23 cellular contexts compared by ENCODE assay signal in the genomic region with DNA sequence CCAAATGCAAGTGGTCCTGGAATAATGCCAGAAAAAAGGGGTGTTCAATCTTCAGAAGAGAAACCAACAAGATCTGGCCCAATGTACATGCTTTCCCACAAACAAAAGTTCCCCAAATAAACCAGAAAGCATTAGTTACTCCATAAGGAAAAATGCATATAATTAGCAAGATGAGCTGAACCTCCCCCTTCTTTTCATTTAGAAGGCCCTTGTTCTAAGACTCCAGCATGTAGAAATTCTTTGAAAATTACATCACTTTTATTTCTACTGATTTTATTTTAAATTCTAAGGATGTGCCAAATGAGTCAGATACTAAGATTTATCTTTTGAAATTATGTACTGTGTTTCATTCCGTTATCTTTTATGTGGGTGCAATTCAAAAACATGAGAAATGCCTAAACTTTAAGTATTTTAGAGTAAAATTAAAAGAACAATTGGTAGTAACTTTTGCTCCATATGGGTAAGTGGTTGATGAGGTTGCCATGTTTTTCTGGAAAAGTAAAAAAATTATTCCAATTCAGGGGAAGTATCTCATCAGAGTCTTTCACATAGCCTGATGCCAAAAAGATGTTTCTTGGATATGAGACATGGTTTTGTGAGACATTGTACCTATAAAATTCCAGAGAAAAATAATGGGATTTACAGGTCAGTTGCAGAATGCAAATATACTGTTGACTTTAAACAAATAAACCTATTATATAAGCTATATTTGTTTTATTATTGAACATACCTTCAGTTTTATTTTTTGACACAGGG.
DNase-seq lines count a peak whose midpoint lies in the region; ATAC-seq and TF ChIP-seq lines count a peak whose summit lies in the region.
"Had no signal": no experiment of that assay in that cellular context is flagged by ENCODE, and none has a peak within 500 bp of the region (broad histone marks: within the 10 kb centered on the region; RNA-seq: fewer than 3 reads in every experiment).

No MANE protein-coding gene starts in this region.

- H3K79me2 ChIP-seq in SK-N-SH (ENCODE audit: insufficient read depth): no peaks in the 10 kb centered on the region

- no peaks in the 10 kb centered on the region for H3K9me2 ChIP-seq in SK-N-SH

- peak in 1 of 2 experiments; percentile 81; a peak in 2 of 4 replicates for TF ChIP-seq EP300 in SK-N-SH (IDR thresholded peaks at IDR 0.05; ENCODE audit: borderline replicate concordance in 1 of 2, low read depth in 1 of 2, low read length in 1 of 2)

- H2AFZ ChIP-seq in SK-N-SH (ENCODE audit: low read depth): peak overlapping the region; percentile 31; the same call in 1 of the 2 replicates

- H3F3A ChIP-seq in SK-N-SH (replicated peaks; ENCODE audit: insufficient read depth): peaks cover 33% of the 10 kb centered on the region

- POLR2A ChIA-PET in SK-N-SH (lab: Yijun Ruan, JAX): no interaction called here

- no peak for TF ChIP-seq RAD21 in SK-N-SH (IDR thresholded peaks at IDR 0.05; ENCODE audit: low read length)

- no peaks in the 10 kb centered on the region for H4K20me1 ChIP-seq in SK-N-SH (ENCODE audit: insufficient read depth)

- H3K4me1 ChIP-seq in SK-N-SH (ENCODE audit: control insufficient read depth in 1 of 2, insufficient read depth in 2 of 2, low read depth in 1 of 2, low read length in 1 of 2) (peaks cover 0 to 17% of the 10 kb centered on the region in 2 experiments; a peak in 3 of 4 replicates), skeletal muscle satellite cell (ENCODE audit: control insufficient read depth, insufficient read depth, low read length) (peaks cover 25% of the 10 kb centered on the region)
- no peaks in the 10 kb centered on the region for H3K4me1 ChIP-seq in effector memory CD4-positive, alpha-beta T cell (ENCODE audit: control insufficient read depth, insufficient read depth, low read length, poor library complexity, severe bottlenecking)
- H3K4me1 ChIP-seq: left ventricle myocardium inferior, right atrium auricular region had no signal

- H3K9ac ChIP-seq in SK-N-SH (no peak overlapping the region), skeletal muscle satellite cell (ENCODE audit: low read depth, low read length) (no peak overlapping the region)

- H3K27ac ChIP-seq in SK-N-SH (ENCODE audit: low read depth in 2 of 2, low read length in 1 of 2): peak overlapping the region in 1 of 2 experiments; percentile 78; a peak in 2 of 4 replicates
- no peak overlapping the region for H3K27ac ChIP-seq in effector memory CD4-positive, alpha-beta T cell (ENCODE audit: insufficient read depth, low read length, poor library complexity, severe bottlenecking)
- H3K27ac ChIP-seq: A549, left ventricle myocardium inferior, neutrophil, right atrium auricular region had no signal

- H3K4me3 ChIP-seq in SK-N-SH (ENCODE audit: low read depth in 2 of 2, low read length in 1 of 2) (no peak overlapping the region), skeletal muscle satellite cell (ENCODE audit: low read length) (peak overlapping the region; percentile 23)
- no peak overlapping the region for H3K4me3 ChIP-seq in effector memory CD4-positive, alpha-beta T cell (ENCODE audit: insufficient read depth, low read depth, low read length, poor library complexity, severe bottlenecking)
- H3K4me3 ChIP-seq: A549, left ventricle myocardium inferior, mucosa of descending colon, right atrium auricular region, tibial nerve had no signal

- no peaks in the 10 kb centered on the region for H3K27me3 ChIP-seq in SK-N-SH (ENCODE audit: insufficient read depth)
- H3K27me3 ChIP-seq in skeletal muscle satellite cell (ENCODE audit: control insufficient read depth, insufficient read depth, low read length): no peaks in the 10 kb centered on the region
- H3K27me3 ChIP-seq in effector memory CD4-positive, alpha-beta T cell (replicated peaks; ENCODE audit: control insufficient read depth, insufficient read depth, low read length, poor library complexity, severe bottlenecking): no peaks in the 10 kb centered on the region
- H3K27me3 ChIP-seq: neutrophil, right atrium auricular region, tibial nerve had no signal

- peak; percentile 5 for DNase-seq in NCI-H82 (lab: John Stamatoyannopoulos, UW)
- no peak for DNase-seq in NCI-H82 treated with DMSO at 0.1 percent for 48 hours (lab: John Stamatoyannopoulos, UW; ENCODE audit: unreplicated experiment)
- DNase-seq in SK-N-SH: no peak
- DNase-seq in fibroblast of gingiva (ENCODE audit: low read depth): peak; percentile 70
- DNase-seq in effector memory CD4-positive, alpha-beta T cell: no peak
- no peak for DNase-seq in effector CD8-positive, alpha-beta T cell (lab: John Stamatoyannopoulos, UW)
- DNase-seq: activated CD4-positive, CD25-positive, alpha-beta regulatory T cell treated with anti-CD3 and anti-CD28 coated beads, Interleukin-2, amount 50 U/mL, for 72 hours; activated naive CD8-positive, alpha-beta T cell treated with anti-CD3 and anti-CD28 coated beads, Interleukin-2, amount 10 ng/mL, durations not matched to agents 7 days and 5 days; central memory CD4-positive, alpha-beta T cell; DMS153; GOT3; left ventricle myocardium inferior; mucosa of descending colon; NCI-H2081 treated with DMSO at 0.1 percent for 48 hours; NCI-H748 treated with DMSO at 0.1 percent for 48 hours; stimulated activated naive CD4-positive, alpha-beta T cell had no signal

- no peaks in the 10 kb centered on the region for H3K9me3 ChIP-seq in SK-N-SH
- H3K9me3 ChIP-seq in skeletal muscle satellite cell (replicated peaks; ENCODE audit: low read length): no peaks in the 10 kb centered on the region
- H3K9me3 ChIP-seq in effector memory CD4-positive, alpha-beta T cell (ENCODE audit: control insufficient read depth, low read length): no peaks in the 10 kb centered on the region
- H3K9me3 ChIP-seq: A549, left ventricle myocardium inferior, mucosa of descending colon, neutrophil, right atrium auricular region, tibial nerve had no signal

- peak overlapping the region; percentile 62 for H3K4me2 ChIP-seq in SK-N-SH
- peak overlapping the region; percentile 68 for H3K4me2 ChIP-seq in skeletal muscle satellite cell (ENCODE audit: low read length)
- H3K4me2 ChIP-seq: A549 had no signal

- H3K36me3 ChIP-seq in SK-N-SH (replicated peaks in 1 of 2; ENCODE audit: control insufficient read depth in 1 of 2, insufficient read depth in 2 of 2, low read length in 1 of 2): no peaks in the 10 kb centered on the region
- no peaks in the 10 kb centered on the region for H3K36me3 ChIP-seq in skeletal muscle satellite cell (ENCODE audit: insufficient read depth, low read length)
- no peaks in the 10 kb centered on the region for H3K36me3 ChIP-seq in effector memory CD4-positive, alpha-beta T cell (ENCODE audit: control insufficient read depth, insufficient read depth, low read length)
- H3K36me3 ChIP-seq: left ventricle myocardium inferior, neutrophil, right atrium auricular region, tibial nerve had no signal

- ATAC-seq in HG03432 (IDR thresholded peaks at IDR 0.05; ENCODE audit: unreplicated experiment): no peak
- ATAC-seq: A549, mucosa of descending colon, Panc1 had no signal

- 20% methylated on average over 1 of the region's 1 CpG for WGBS in SK-N-SH (ENCODE audit: low lambda C conversion rate)

- TF ChIP-seq CTCF in SK-N-SH (IDR thresholded peaks at IDR 0.05): no peak

- CTCF ChIA-PET in SK-N-SH (lab: Yijun Ruan, JAX): no interaction called here

TF ChIP-seq in SK-N-SH, 30 proteins besides CTCF, POLR2A, EP300 and RAD21 (continues in another document):
- TF ChIP-seq FOXJ3 (CRISPR knock-in tag; IDR thresholded peaks at IDR 0.05): no peak
- TF ChIP-seq RXRA (IDR thresholded peaks at IDR 0.05; ENCODE audit: borderline replicate concordance, low read depth): peak; percentile 76
- TF ChIP-seq ELF1 (IDR thresholded peaks at IDR 0.05): 0 out of 2 replicates have a peak, but pooled peaks have one; percentile 14
- TF ChIP-seq TCF12 (IDR thresholded peaks at IDR 0.05): peak; percentile 79
- TF ChIP-seq, protein P1, sequence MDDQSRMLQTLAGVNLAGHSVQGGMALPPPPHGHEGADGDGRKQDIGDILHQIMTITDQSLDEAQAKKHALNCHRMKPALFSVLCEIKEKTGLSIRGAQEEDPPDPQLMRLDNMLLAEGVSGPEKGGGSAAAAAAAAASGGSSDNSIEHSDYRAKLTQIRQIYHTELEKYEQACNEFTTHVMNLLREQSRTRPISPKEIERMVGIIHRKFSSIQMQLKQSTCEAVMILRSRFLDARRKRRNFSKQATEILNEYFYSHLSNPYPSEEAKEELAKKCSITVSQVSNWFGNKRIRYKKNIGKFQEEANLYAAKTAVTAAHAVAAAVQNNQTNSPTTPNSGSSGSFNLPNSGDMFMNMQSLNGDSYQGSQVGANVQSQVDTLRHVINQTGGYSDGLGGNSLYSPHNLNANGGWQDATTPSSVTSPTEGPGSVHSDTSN (IDR thresholded peaks at IDR 0.05): peak; percentile 75; the same call in 1 of the 2 replicates
- peak; percentile 84 for TF ChIP-seq MEF2A (IDR thresholded peaks at IDR 0.05; ENCODE audit: borderline replicate concordance, low read depth)
- TF ChIP-seq TEAD4 (IDR thresholded peaks at IDR 0.05; ENCODE audit: borderline replicate concordance, insufficient read depth): peak; percentile 46; the same call in 1 of the 2 replicates
- no peak for TF ChIP-seq EZH2phosphoT487 (IDR thresholded peaks at IDR 0.05; ENCODE audit: borderline replicate concordance, low read depth)
- peak; percentile 69 for TF ChIP-seq JUND (IDR thresholded peaks at IDR 0.05)
- TF ChIP-seq, protein P2, sequence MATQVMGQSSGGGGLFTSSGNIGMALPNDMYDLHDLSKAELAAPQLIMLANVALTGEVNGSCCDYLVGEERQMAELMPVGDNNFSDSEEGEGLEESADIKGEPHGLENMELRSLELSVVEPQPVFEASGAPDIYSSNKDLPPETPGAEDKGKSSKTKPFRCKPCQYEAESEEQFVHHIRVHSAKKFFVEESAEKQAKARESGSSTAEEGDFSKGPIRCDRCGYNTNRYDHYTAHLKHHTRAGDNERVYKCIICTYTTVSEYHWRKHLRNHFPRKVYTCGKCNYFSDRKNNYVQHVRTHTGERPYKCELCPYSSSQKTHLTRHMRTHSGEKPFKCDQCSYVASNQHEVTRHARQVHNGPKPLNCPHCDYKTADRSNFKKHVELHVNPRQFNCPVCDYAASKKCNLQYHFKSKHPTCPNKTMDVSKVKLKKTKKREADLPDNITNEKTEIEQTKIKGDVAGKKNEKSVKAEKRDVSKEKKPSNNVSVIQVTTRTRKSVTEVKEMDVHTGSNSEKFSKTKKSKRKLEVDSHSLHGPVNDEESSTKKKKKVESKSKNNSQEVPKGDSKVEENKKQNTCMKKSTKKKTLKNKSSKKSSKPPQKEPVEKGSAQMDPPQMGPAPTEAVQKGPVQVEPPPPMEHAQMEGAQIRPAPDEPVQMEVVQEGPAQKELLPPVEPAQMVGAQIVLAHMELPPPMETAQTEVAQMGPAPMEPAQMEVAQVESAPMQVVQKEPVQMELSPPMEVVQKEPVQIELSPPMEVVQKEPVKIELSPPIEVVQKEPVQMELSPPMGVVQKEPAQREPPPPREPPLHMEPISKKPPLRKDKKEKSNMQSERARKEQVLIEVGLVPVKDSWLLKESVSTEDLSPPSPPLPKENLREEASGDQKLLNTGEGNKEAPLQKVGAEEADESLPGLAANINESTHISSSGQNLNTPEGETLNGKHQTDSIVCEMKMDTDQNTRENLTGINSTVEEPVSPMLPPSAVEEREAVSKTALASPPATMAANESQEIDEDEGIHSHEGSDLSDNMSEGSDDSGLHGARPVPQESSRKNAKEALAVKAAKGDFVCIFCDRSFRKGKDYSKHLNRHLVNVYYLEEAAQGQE (IDR thresholded peaks at IDR 0.05; ENCODE audit: low read depth, low read length): no peak

Comparison
In these comparisons a context has a peak if more than half of its experiments do, and no peak if none do; other contexts are left out.
1. DNase-seq: peak in NCI-H82 (single experiment) and fibroblast of gingiva (single experiment); none in NCI-H82 treated with DMSO at 0.1 percent for 48 hours (single experiment), SK-N-SH (single experiment), effector memory CD4-positive, alpha-beta T cell (0 of 3) and effector CD8-positive, alpha-beta T cell (single experiment).